ENCODE assay signal across 2 cellular contexts in the genomic region with DNA sequence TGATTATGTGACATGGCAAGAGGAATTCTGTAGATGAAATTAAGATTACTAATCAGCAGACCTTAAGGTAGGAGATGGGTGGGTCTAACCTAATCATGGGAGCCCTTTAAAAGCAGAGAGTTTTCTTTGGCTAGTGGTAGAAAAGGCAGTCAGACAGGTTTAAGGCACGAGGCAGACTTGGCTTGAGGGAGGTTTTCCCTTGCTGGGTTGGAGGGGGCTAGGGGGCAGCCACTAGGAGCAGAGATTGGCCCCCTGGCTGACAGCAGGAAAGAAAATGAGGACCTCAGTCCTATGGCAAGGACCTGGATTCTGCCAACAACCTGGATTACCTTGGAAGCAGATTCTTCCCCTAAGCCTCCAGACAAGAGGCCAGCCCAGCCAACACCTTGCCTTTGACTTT.
TF ChIP-seq lines count a peak whose summit lies in the region.

No MANE protein-coding gene starts in this region.

TF ChIP-seq in Ishikawa, 13 proteins besides CTCF, POLR2A, EP300 and RAD21 (continued from another document):
- TF ChIP-seq, protein P1, sequence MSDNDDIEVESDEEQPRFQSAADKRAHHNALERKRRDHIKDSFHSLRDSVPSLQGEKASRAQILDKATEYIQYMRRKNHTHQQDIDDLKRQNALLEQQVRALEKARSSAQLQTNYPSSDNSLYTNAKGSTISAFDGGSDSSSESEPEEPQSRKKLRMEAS (IDR thresholded peaks at IDR 0.05) = peak; percentile 75
- TF ChIP-seq TAF1 (IDR thresholded peaks at IDR 0.05; ENCODE audit: low read depth) = no peak
- TF ChIP-seq, protein P2, sequence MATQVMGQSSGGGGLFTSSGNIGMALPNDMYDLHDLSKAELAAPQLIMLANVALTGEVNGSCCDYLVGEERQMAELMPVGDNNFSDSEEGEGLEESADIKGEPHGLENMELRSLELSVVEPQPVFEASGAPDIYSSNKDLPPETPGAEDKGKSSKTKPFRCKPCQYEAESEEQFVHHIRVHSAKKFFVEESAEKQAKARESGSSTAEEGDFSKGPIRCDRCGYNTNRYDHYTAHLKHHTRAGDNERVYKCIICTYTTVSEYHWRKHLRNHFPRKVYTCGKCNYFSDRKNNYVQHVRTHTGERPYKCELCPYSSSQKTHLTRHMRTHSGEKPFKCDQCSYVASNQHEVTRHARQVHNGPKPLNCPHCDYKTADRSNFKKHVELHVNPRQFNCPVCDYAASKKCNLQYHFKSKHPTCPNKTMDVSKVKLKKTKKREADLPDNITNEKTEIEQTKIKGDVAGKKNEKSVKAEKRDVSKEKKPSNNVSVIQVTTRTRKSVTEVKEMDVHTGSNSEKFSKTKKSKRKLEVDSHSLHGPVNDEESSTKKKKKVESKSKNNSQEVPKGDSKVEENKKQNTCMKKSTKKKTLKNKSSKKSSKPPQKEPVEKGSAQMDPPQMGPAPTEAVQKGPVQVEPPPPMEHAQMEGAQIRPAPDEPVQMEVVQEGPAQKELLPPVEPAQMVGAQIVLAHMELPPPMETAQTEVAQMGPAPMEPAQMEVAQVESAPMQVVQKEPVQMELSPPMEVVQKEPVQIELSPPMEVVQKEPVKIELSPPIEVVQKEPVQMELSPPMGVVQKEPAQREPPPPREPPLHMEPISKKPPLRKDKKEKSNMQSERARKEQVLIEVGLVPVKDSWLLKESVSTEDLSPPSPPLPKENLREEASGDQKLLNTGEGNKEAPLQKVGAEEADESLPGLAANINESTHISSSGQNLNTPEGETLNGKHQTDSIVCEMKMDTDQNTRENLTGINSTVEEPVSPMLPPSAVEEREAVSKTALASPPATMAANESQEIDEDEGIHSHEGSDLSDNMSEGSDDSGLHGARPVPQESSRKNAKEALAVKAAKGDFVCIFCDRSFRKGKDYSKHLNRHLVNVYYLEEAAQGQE (IDR thresholded peaks at IDR 0.05; ENCODE audit: low read depth) = no peak
- no peak for TF ChIP-seq CEBPB (IDR thresholded peaks at IDR 0.05)
- TF ChIP-seq TCF12 (IDR thresholded peaks at IDR 0.05; ENCODE audit: low read depth) = no peak
- no peak for TF ChIP-seq NFIC (IDR thresholded peaks at IDR 0.05)
- no peak for TF ChIP-seq EGR1 (IDR thresholded peaks at IDR 0.05)

TF ChIP-seq in H1, 55 proteins besides CTCF, POLR2A, EP300 and RAD21:
- TF ChIP-seq, protein P3, sequence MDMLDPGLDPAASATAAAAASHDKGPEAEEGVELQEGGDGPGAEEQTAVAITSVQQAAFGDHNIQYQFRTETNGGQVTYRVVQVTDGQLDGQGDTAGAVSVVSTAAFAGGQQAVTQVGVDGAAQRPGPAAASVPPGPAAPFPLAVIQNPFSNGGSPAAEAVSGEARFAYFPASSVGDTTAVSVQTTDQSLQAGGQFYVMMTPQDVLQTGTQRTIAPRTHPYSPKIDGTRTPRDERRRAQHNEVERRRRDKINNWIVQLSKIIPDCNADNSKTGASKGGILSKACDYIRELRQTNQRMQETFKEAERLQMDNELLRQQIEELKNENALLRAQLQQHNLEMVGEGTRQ (IDR thresholded peaks at IDR 0.05; ENCODE audit: low read length) = no peak
- TF ChIP-seq BRCA1 (IDR thresholded peaks at IDR 0.05; ENCODE audit: low read depth, low read length) (no peak), GTF2F1 (IDR thresholded peaks at IDR 0.05; ENCODE audit: borderline replicate concordance, low read depth, low read length) (no peak), TAF7 (optimal IDR thresholded peaks at IDR 0.05; ENCODE audit: borderline replicate concordance, low read depth, low read length) (no peak), NRF1 (IDR thresholded peaks at IDR 0.05; ENCODE audit: low read depth, low read length) (no peak), KDM1A (IDR thresholded peaks at IDR 0.05; ENCODE audit: borderline replicate concordance, low read length) (no peak), KDM4A (IDR thresholded peaks at IDR 0.05; ENCODE audit: low read depth, low read length, severe bottlenecking) (no peak), SIX5 (IDR thresholded peaks at IDR 0.05; ENCODE audit: low read depth, low read length) (no peak)
- TF ChIP-seq, protein P4, sequence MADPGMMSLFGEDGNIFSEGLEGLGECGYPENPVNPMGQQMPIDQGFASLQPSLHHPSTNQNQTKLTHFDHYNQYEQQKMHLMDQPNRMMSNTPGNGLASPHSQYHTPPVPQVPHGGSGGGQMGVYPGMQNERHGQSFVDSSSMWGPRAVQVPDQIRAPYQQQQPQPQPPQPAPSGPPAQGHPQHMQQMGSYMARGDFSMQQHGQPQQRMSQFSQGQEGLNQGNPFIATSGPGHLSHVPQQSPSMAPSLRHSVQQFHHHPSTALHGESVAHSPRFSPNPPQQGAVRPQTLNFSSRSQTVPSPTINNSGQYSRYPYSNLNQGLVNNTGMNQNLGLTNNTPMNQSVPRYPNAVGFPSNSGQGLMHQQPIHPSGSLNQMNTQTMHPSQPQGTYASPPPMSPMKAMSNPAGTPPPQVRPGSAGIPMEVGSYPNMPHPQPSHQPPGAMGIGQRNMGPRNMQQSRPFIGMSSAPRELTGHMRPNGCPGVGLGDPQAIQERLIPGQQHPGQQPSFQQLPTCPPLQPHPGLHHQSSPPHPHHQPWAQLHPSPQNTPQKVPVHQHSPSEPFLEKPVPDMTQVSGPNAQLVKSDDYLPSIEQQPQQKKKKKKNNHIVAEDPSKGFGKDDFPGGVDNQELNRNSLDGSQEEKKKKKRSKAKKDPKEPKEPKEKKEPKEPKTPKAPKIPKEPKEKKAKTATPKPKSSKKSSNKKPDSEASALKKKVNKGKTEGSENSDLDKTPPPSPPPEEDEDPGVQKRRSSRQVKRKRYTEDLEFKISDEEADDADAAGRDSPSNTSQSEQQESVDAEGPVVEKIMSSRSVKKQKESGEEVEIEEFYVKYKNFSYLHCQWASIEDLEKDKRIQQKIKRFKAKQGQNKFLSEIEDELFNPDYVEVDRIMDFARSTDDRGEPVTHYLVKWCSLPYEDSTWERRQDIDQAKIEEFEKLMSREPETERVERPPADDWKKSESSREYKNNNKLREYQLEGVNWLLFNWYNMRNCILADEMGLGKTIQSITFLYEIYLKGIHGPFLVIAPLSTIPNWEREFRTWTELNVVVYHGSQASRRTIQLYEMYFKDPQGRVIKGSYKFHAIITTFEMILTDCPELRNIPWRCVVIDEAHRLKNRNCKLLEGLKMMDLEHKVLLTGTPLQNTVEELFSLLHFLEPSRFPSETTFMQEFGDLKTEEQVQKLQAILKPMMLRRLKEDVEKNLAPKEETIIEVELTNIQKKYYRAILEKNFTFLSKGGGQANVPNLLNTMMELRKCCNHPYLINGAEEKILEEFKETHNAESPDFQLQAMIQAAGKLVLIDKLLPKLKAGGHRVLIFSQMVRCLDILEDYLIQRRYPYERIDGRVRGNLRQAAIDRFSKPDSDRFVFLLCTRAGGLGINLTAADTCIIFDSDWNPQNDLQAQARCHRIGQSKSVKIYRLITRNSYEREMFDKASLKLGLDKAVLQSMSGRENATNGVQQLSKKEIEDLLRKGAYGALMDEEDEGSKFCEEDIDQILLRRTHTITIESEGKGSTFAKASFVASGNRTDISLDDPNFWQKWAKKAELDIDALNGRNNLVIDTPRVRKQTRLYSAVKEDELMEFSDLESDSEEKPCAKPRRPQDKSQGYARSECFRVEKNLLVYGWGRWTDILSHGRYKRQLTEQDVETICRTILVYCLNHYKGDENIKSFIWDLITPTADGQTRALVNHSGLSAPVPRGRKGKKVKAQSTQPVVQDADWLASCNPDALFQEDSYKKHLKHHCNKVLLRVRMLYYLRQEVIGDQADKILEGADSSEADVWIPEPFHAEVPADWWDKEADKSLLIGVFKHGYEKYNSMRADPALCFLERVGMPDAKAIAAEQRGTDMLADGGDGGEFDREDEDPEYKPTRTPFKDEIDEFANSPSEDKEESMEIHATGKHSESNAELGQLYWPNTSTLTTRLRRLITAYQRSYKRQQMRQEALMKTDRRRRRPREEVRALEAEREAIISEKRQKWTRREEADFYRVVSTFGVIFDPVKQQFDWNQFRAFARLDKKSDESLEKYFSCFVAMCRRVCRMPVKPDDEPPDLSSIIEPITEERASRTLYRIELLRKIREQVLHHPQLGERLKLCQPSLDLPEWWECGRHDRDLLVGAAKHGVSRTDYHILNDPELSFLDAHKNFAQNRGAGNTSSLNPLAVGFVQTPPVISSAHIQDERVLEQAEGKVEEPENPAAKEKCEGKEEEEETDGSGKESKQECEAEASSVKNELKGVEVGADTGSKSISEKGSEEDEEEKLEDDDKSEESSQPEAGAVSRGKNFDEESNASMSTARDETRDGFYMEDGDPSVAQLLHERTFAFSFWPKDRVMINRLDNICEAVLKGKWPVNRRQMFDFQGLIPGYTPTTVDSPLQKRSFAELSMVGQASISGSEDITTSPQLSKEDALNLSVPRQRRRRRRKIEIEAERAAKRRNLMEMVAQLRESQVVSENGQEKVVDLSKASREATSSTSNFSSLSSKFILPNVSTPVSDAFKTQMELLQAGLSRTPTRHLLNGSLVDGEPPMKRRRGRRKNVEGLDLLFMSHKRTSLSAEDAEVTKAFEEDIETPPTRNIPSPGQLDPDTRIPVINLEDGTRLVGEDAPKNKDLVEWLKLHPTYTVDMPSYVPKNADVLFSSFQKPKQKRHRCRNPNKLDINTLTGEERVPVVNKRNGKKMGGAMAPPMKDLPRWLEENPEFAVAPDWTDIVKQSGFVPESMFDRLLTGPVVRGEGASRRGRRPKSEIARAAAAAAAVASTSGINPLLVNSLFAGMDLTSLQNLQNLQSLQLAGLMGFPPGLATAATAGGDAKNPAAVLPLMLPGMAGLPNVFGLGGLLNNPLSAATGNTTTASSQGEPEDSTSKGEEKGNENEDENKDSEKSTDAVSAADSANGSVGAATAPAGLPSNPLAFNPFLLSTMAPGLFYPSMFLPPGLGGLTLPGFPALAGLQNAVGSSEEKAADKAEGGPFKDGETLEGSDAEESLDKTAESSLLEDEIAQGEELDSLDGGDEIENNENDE (IDR thresholded peaks at IDR 0.05; ENCODE audit: insufficient replicate concordance, low read length) = no peak
